Comparison of ENCODE assay signal across 1 cellular context in the genomic region with DNA sequence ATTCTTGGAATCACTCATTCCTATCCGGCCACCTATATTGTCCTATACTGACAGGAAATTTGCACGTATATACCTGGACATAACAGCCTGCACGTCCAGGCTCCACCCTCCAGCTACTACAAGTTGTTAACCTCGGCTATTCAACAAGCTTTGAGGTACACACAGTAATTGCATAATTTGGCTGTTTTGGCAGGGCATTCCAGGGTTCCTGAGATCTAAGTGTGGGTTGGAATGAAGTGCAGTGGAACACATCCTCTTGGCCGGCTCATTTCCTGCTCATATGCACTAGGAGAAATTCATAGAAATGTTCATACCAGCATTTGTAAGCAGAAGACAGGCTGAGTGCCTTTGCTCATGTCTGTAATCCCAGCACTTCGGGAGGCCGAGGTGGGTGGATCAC.
TF ChIP-seq lines count a peak whose summit lies in the region.

No MANE protein-coding gene starts in this region.

TF ChIP-seq in H1, 55 proteins besides CTCF, POLR2A, EP300 and RAD21:
- no peak for TF ChIP-seq SP4 (IDR thresholded peaks at IDR 0.05; ENCODE audit: low read length)
- no peak for TF ChIP-seq BRCA1 (IDR thresholded peaks at IDR 0.05; ENCODE audit: low read depth, low read length)
- TF ChIP-seq EZH2 (IDR thresholded peaks at IDR 0.05; ENCODE audit: low read depth, low read length, severe bottlenecking): no peak
- TF ChIP-seq, protein P1, sequence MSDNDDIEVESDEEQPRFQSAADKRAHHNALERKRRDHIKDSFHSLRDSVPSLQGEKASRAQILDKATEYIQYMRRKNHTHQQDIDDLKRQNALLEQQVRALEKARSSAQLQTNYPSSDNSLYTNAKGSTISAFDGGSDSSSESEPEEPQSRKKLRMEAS (IDR thresholded peaks at IDR 0.05): no peak
- no peak for TF ChIP-seq YY1 (IDR thresholded peaks at IDR 0.05; ENCODE audit: low read depth, low read length)
- TF ChIP-seq, protein P2, sequence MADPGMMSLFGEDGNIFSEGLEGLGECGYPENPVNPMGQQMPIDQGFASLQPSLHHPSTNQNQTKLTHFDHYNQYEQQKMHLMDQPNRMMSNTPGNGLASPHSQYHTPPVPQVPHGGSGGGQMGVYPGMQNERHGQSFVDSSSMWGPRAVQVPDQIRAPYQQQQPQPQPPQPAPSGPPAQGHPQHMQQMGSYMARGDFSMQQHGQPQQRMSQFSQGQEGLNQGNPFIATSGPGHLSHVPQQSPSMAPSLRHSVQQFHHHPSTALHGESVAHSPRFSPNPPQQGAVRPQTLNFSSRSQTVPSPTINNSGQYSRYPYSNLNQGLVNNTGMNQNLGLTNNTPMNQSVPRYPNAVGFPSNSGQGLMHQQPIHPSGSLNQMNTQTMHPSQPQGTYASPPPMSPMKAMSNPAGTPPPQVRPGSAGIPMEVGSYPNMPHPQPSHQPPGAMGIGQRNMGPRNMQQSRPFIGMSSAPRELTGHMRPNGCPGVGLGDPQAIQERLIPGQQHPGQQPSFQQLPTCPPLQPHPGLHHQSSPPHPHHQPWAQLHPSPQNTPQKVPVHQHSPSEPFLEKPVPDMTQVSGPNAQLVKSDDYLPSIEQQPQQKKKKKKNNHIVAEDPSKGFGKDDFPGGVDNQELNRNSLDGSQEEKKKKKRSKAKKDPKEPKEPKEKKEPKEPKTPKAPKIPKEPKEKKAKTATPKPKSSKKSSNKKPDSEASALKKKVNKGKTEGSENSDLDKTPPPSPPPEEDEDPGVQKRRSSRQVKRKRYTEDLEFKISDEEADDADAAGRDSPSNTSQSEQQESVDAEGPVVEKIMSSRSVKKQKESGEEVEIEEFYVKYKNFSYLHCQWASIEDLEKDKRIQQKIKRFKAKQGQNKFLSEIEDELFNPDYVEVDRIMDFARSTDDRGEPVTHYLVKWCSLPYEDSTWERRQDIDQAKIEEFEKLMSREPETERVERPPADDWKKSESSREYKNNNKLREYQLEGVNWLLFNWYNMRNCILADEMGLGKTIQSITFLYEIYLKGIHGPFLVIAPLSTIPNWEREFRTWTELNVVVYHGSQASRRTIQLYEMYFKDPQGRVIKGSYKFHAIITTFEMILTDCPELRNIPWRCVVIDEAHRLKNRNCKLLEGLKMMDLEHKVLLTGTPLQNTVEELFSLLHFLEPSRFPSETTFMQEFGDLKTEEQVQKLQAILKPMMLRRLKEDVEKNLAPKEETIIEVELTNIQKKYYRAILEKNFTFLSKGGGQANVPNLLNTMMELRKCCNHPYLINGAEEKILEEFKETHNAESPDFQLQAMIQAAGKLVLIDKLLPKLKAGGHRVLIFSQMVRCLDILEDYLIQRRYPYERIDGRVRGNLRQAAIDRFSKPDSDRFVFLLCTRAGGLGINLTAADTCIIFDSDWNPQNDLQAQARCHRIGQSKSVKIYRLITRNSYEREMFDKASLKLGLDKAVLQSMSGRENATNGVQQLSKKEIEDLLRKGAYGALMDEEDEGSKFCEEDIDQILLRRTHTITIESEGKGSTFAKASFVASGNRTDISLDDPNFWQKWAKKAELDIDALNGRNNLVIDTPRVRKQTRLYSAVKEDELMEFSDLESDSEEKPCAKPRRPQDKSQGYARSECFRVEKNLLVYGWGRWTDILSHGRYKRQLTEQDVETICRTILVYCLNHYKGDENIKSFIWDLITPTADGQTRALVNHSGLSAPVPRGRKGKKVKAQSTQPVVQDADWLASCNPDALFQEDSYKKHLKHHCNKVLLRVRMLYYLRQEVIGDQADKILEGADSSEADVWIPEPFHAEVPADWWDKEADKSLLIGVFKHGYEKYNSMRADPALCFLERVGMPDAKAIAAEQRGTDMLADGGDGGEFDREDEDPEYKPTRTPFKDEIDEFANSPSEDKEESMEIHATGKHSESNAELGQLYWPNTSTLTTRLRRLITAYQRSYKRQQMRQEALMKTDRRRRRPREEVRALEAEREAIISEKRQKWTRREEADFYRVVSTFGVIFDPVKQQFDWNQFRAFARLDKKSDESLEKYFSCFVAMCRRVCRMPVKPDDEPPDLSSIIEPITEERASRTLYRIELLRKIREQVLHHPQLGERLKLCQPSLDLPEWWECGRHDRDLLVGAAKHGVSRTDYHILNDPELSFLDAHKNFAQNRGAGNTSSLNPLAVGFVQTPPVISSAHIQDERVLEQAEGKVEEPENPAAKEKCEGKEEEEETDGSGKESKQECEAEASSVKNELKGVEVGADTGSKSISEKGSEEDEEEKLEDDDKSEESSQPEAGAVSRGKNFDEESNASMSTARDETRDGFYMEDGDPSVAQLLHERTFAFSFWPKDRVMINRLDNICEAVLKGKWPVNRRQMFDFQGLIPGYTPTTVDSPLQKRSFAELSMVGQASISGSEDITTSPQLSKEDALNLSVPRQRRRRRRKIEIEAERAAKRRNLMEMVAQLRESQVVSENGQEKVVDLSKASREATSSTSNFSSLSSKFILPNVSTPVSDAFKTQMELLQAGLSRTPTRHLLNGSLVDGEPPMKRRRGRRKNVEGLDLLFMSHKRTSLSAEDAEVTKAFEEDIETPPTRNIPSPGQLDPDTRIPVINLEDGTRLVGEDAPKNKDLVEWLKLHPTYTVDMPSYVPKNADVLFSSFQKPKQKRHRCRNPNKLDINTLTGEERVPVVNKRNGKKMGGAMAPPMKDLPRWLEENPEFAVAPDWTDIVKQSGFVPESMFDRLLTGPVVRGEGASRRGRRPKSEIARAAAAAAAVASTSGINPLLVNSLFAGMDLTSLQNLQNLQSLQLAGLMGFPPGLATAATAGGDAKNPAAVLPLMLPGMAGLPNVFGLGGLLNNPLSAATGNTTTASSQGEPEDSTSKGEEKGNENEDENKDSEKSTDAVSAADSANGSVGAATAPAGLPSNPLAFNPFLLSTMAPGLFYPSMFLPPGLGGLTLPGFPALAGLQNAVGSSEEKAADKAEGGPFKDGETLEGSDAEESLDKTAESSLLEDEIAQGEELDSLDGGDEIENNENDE (IDR thresholded peaks at IDR 0.05; ENCODE audit: insufficient replicate concordance, low read length): no peak
- TF ChIP-seq FOSL1 (IDR thresholded peaks at IDR 0.05; ENCODE audit: insufficient read depth, low read depth, low read length): no peak
- no peak for TF ChIP-seq CBX8 (IDR thresholded peaks at IDR 0.05; ENCODE audit: borderline replicate concordance, low read depth, low read length)
- no peak for TF ChIP-seq SRF (IDR thresholded peaks at IDR 0.05; ENCODE audit: low read depth, low read length)
